Comparison of ENCODE assay signal across 9 cellular contexts in genomic region chr5:64166201-64166959, GRCh38. TPM values are rescaled to one million over a fixed set of nuclear protein-coding genes. Genes with fewer than 3 reads are reported as not detected.
DNase-seq lines count a peak whose midpoint lies in the region; ATAC-seq lines count a peak whose summit lies in the region.
"Had no signal": no experiment of that assay in that cellular context is flagged by ENCODE, and none has a peak within 500 bp of the region (broad histone marks: within the 10 kb centered on the region; RNA-seq: fewer than 3 reads in every experiment).

No MANE protein-coding gene starts in this region.

- H3K9me3 ChIP-seq in iPS DF 6.9 (ENCODE audit: control insufficient read depth, insufficient read depth, low read length) (no peaks in the 10 kb centered on the region), skeletal muscle satellite cell (replicated peaks; ENCODE audit: low read length) (no peaks in the 10 kb centered on the region)

- H3K27me3 ChIP-seq in iPS DF 6.9 (ENCODE audit: control insufficient read depth, insufficient read depth, low read length) (peaks cover 2% of the 10 kb centered on the region; the same call in 1 of the 2 replicates), skeletal muscle satellite cell (ENCODE audit: control insufficient read depth, insufficient read depth, low read length) (peaks cover 17% of the 10 kb centered on the region)

- ATAC-seq in HG02571 (IDR thresholded peaks at IDR 0.05; ENCODE audit: unreplicated experiment), result peak; percentile 29
- peak; percentile 20 for ATAC-seq in activated naive CD8-positive, alpha-beta T cell treated with anti-CD3 and anti-CD28 coated beads, Interleukin-2, amount 50 U/mL, for 24 hours
- no peak for ATAC-seq in HG02852 (IDR thresholded peaks at IDR 0.05; ENCODE audit: unreplicated experiment)
- no peak for ATAC-seq in HG03175 (IDR thresholded peaks at IDR 0.05; ENCODE audit: unreplicated experiment)
- ATAC-seq in HG03139 (IDR thresholded peaks at IDR 0.05; ENCODE audit: unreplicated experiment), result no peak

- no CpG with 5 or more reads among the region's 23 CpGs for WGBS in iPS DF 6.9 (ENCODE audit: insufficient coverage, insufficient read length)

- peak overlapping the region; percentile 26 for H3K4me3 Mint-ChIP-seq in activated naive CD8-positive, alpha-beta T cell treated with anti-CD3 and anti-CD28 coated beads, Interleukin-2, amount 50 U/mL, for 24 hours

- H3K27ac Mint-ChIP-seq in activated naive CD8-positive, alpha-beta T cell treated with anti-CD3 and anti-CD28 coated beads, Interleukin-2, amount 50 U/mL, for 24 hours, result no peak overlapping the region

- peaks cover 6% of the 10 kb centered on the region for H3K4me1 Mint-ChIP-seq in activated naive CD8-positive, alpha-beta T cell treated with anti-CD3 and anti-CD28 coated beads, Interleukin-2, amount 50 U/mL, for 24 hours

- DNase-seq in activated naive CD8-positive, alpha-beta T cell treated with anti-CD3 and anti-CD28 coated beads, Interleukin-2, amount 50 U/mL, for 24 hours, result no peak
- no peak for DNase-seq in iPS DF 6.9 (ENCODE audit: low read depth, low spot score)
- no peak for DNase-seq in SIG-M5 treated with dmso at 0.1 percent for 504 hours (lab: John Stamatoyannopoulos, UW; ENCODE audit: unreplicated experiment)

- H3K36me3 Mint-ChIP-seq in activated naive CD8-positive, alpha-beta T cell treated with anti-CD3 and anti-CD28 coated beads, Interleukin-2, amount 50 U/mL, for 24 hours (ENCODE audit: low read depth), result no peaks in the 10 kb centered on the region

- H3K4me3 ChIP-seq in iPS DF 6.9 (ENCODE audit: low read length) (peak overlapping the region; percentile 90; the same call in 1 of the 2 replicates), skeletal muscle satellite cell (ENCODE audit: low read length) (peak overlapping the region; percentile 73)

- peaks cover 40% of the 10 kb centered on the region for H3K27me3 Mint-ChIP-seq in activated naive CD8-positive, alpha-beta T cell treated with anti-CD3 and anti-CD28 coated beads, Interleukin-2, amount 50 U/mL, for 24 hours

- no peaks in the 10 kb centered on the region for H3K9me3 Mint-ChIP-seq in activated naive CD8-positive, alpha-beta T cell treated with anti-CD3 and anti-CD28 coated beads, Interleukin-2, amount 50 U/mL, for 24 hours

- H3K4me1 ChIP-seq in iPS DF 6.9 (ENCODE audit: control insufficient read depth, insufficient read depth, low read length) (no peaks in the 10 kb centered on the region), skeletal muscle satellite cell (ENCODE audit: control insufficient read depth, insufficient read depth, low read length) (peaks cover 4% of the 10 kb centered on the region)

- H3K9ac ChIP-seq in skeletal muscle satellite cell (ENCODE audit: low read depth, low read length), result peak overlapping the region; percentile 72

- H3K27ac ChIP-seq in iPS DF 6.9 (ENCODE audit: low read length), result no peak overlapping the region

- H3K4me2 ChIP-seq in skeletal muscle satellite cell (ENCODE audit: low read length), result peak overlapping the region; percentile 93

- no peaks in the 10 kb centered on the region for H3K36me3 ChIP-seq in iPS DF 6.9 (ENCODE audit: control insufficient read depth, insufficient read depth, low read length)
- H3K36me3 ChIP-seq in skeletal muscle satellite cell (ENCODE audit: insufficient read depth, low read length), result no peaks in the 10 kb centered on the region

RNA-seq across cellular contexts. Expression of gene RNF180, which starts 0.7 kb away (rescaled TPM):
- total RNA-seq in skeletal muscle satellite cell (2012; rRNA removed), result 0.76 and 1.1 TPM in 2 replicates
- total RNA-seq: mononuclear cell had no signal

Comparison
In these comparisons a context has a peak if more than half of its experiments do, and no peak if none do; other contexts are left out.
1. ATAC-seq: peak in HG02571 (single experiment) and activated naive CD8-positive, alpha-beta T cell treated with anti-CD3 and anti-CD28 coated beads, Interleukin-2, amount 50 U/mL, for 24 hours (single experiment); none in HG02852 (single experiment), HG03175 (single experiment) and HG03139 (single experiment).